In genomic region chr17:559699-560378, GRCh38 we compare ENCODE assay signal across 9 cellular contexts.
DNase-seq lines count a peak whose midpoint lies in the region; ATAC-seq and TF ChIP-seq lines count a peak whose summit lies in the region.
"Had no signal": no experiment of that assay in that cellular context is flagged by ENCODE, and none has a peak within 500 bp of the region (broad histone marks: within the 10 kb centered on the region; RNA-seq: fewer than 3 reads in every experiment).

No MANE protein-coding gene starts in this region.

- H3K27me3 Mint-ChIP-seq in activated CD8-positive, alpha-beta T cell treated with anti-CD3 and anti-CD28 coated beads for 36 hours, result no peaks in the 10 kb centered on the region
- no peaks in the 10 kb centered on the region for H3K27me3 Mint-ChIP-seq in activated CD8-positive, alpha-beta T cell treated with anti-CD3 and anti-CD28 coated beads, Interleukin-2, amount 10 ng/mL, durations not matched to agents 7 days and 5 days (ENCODE audit: low read depth)

- peak; percentile 55 for ATAC-seq in activated CD8-positive, alpha-beta T cell treated with anti-CD3 and anti-CD28 coated beads for 36 hours
- no peak for ATAC-seq in activated CD8-positive, alpha-beta T cell treated with anti-CD3 and anti-CD28 coated beads, Interleukin-2, amount 10 ng/mL, durations not matched to agents 7 days and 5 days
- ATAC-seq in lower lobe of right lung, result peak; percentile 81 to 87
- ATAC-seq in upper lobe of left lung (ENCODE audit: low FRiP score in 2 of 2), result peak; percentile 87 to 92

- no peak for DNase-seq in activated CD8-positive, alpha-beta T cell treated with anti-CD3 and anti-CD28 coated beads for 36 hours
- no peak for DNase-seq in activated CD8-positive, alpha-beta T cell treated with anti-CD3 and anti-CD28 coated beads, Interleukin-2, amount 10 ng/mL, durations not matched to agents 7 days and 5 days
- DNase-seq in lower lobe of right lung (no peak), upper lobe of left lung (peak in 1 of 2 donors; percentile 55), GM13976 (ENCODE audit: low spot score) (no peak)
- no peak for DNase-seq in effector CD4-positive, alpha-beta T cell
- DNase-seq in activated CD4-positive, CD25-positive, alpha-beta regulatory T cell treated with anti-CD3 and anti-CD28 coated beads, Interleukin-2, amount 50 U/mL, for 72 hours, result no peak

- H3K9me3 ChIP-seq in lower lobe of right lung, result no peaks in the 10 kb centered on the region
- H3K9me3 ChIP-seq in upper lobe of left lung, result no peaks in the 10 kb centered on the region
- H3K9me3 ChIP-seq: BLaER1 had no signal

- H3K4me3 Mint-ChIP-seq in activated CD8-positive, alpha-beta T cell treated with anti-CD3 and anti-CD28 coated beads for 36 hours, result no peak overlapping the region
- no peak overlapping the region for H3K4me3 Mint-ChIP-seq in activated CD8-positive, alpha-beta T cell treated with anti-CD3 and anti-CD28 coated beads, Interleukin-2, amount 10 ng/mL, durations not matched to agents 7 days and 5 days

- H3K4me1 ChIP-seq in lower lobe of right lung, result peaks cover 40% of the 10 kb centered on the region
- peaks cover 27 to 37% (median 29%) of the 10 kb centered on the region in 4 donors for H3K4me1 ChIP-seq in upper lobe of left lung

- no peak for TF ChIP-seq POLR2A in upper lobe of left lung (IDR thresholded peaks at IDR 0.05)

- no peak for TF ChIP-seq CTCF in activated CD8-positive, alpha-beta T cell treated with anti-CD3 and anti-CD28 coated beads for 36 hours (IDR thresholded peaks at IDR 0.05)
- TF ChIP-seq CTCF in lower lobe of right lung (IDR thresholded peaks at IDR 0.05) (no peak), upper lobe of left lung (IDR thresholded peaks at IDR 0.05) (no peak), GM13976 (IDR thresholded peaks at IDR 0.05; ENCODE audit: borderline replicate concordance, control extremely low read depth, extremely low read depth, insufficient read depth, missing control alignments) (no peak)

- 76 to 83% methylated on average over 3 to 6 of the region's 6 CpGs for WGBS in upper lobe of left lung, 2 donors

- in situ Hi-C loops in GM13976 (cut with MboI; ENCODE audit: low sequenced_read_pairs, unreplicated experiment), result no loop called here

- H3K4me3 ChIP-seq in lower lobe of right lung (no peak overlapping the region), upper lobe of left lung (no peak overlapping the region)
- H3K4me3 ChIP-seq: BLaER1 had no signal

- CTCF ChIA-PET in activated CD8-positive, alpha-beta T cell treated with anti-CD3 and anti-CD28 coated beads for 36 hours (lab: Charles Lee), result interaction anchor here (1.1 to 2.5 kb wide), 2 partner anchors 140 to 148 kb away, joined by 3 to 10 read pairs; no protein-coding TSS in a partner anchor
- CTCF ChIA-PET in activated CD8-positive, alpha-beta T cell treated with anti-CD3 and anti-CD28 coated beads, Interleukin-2, amount 10 ng/mL, durations not matched to agents 7 days and 5 days (lab: Charles Lee), result interaction anchor here (1.8 kb wide), 1 partner anchor 148 kb away, joined by 6 read pairs; no protein-coding TSS in a partner anchor

- intact Hi-C loops in activated CD8-positive, alpha-beta T cell treated with anti-CD3 and anti-CD28 coated beads for 36 hours (cut with micrococcal nuclease), result no loop called here
- intact Hi-C loops in lower lobe of right lung (cut with DNase I), result no loop called here

- no peaks in the 10 kb centered on the region for H3K9me3 Mint-ChIP-seq in activated CD8-positive, alpha-beta T cell treated with anti-CD3 and anti-CD28 coated beads for 36 hours
- H3K9me3 Mint-ChIP-seq in activated CD8-positive, alpha-beta T cell treated with anti-CD3 and anti-CD28 coated beads, Interleukin-2, amount 10 ng/mL, durations not matched to agents 7 days and 5 days (ENCODE audit: insufficient read depth), result no peaks in the 10 kb centered on the region

- H3K27ac ChIP-seq in cingulate gyrus (ENCODE audit: low read depth, low read length) (peak overlapping the region; percentile 16), lower lobe of right lung (peak overlapping the region; percentile 14), upper lobe of left lung (peak overlapping the region; percentile 56 to 81 (median 75))
- H3K27ac ChIP-seq: BLaER1 had no signal

- H3K36me3 ChIP-seq in lower lobe of right lung (peaks cover 54% of the 10 kb centered on the region), upper lobe of left lung (peaks cover 0 to 32% (median 15%) of the 10 kb centered on the region in 4 donors)

- POLR2A ChIA-PET in activated CD8-positive, alpha-beta T cell treated with anti-CD3 and anti-CD28 coated beads for 36 hours (lab: Charles Lee), result interaction anchor here (0.9 kb wide), 1 partner anchor 115 kb away, joined by 3 read pairs; no protein-coding TSS in a partner anchor
- POLR2A ChIA-PET in activated CD8-positive, alpha-beta T cell treated with anti-CD3 and anti-CD28 coated beads, Interleukin-2, amount 10 ng/mL, durations not matched to agents 7 days and 5 days (lab: Charles Lee), result no interaction called here

- no peak overlapping the region for H3K27ac Mint-ChIP-seq in activated CD8-positive, alpha-beta T cell treated with anti-CD3 and anti-CD28 coated beads for 36 hours
- no peak overlapping the region for H3K27ac Mint-ChIP-seq in activated CD8-positive, alpha-beta T cell treated with anti-CD3 and anti-CD28 coated beads, Interleukin-2, amount 10 ng/mL, durations not matched to agents 7 days and 5 days

- TF ChIP-seq EP300 in upper lobe of left lung (IDR thresholded peaks at IDR 0.05), result no peak

- H3K36me3 Mint-ChIP-seq in activated CD8-positive, alpha-beta T cell treated with anti-CD3 and anti-CD28 coated beads for 36 hours (ENCODE audit: low read depth), result peaks cover 24% of the 10 kb centered on the region
- peaks cover 29% of the 10 kb centered on the region for H3K36me3 Mint-ChIP-seq in activated CD8-positive, alpha-beta T cell treated with anti-CD3 and anti-CD28 coated beads, Interleukin-2, amount 10 ng/mL, durations not matched to agents 7 days and 5 days (ENCODE audit: low read depth)

- H3K4me1 Mint-ChIP-seq in activated CD8-positive, alpha-beta T cell treated with anti-CD3 and anti-CD28 coated beads for 36 hours (ENCODE audit: low read depth), result peaks cover 12% of the 10 kb centered on the region
- H3K4me1 Mint-ChIP-seq in activated CD8-positive, alpha-beta T cell treated with anti-CD3 and anti-CD28 coated beads, Interleukin-2, amount 10 ng/mL, durations not matched to agents 7 days and 5 days (ENCODE audit: low read depth), result peaks cover 10% of the 10 kb centered on the region

- H3K27me3 ChIP-seq in lower lobe of right lung (ENCODE audit: low read depth) (no peaks in the 10 kb centered on the region), upper lobe of left lung (no peaks in the 10 kb centered on the region)
- H3K27me3 ChIP-seq: BLaER1 had no signal

Comparison
In these comparisons a context has a peak if more than half of its experiments do, and no peak if none do; other contexts are left out.
1. H3K27ac ChIP-seq: peak in every context shown above with its lines; median percentile 75 in upper lobe of left lung; 16 in cingulate gyrus; 14 in lower lobe of right lung.